ENCODE assay signal across 10 cellular contexts in genomic region chr10:69359089-69360025, GRCh38. TPM values are rescaled to one million over a fixed set of nuclear protein-coding genes. Genes with fewer than 3 reads are reported as not detected.
DNase-seq lines count a peak whose midpoint lies in the region; FAIRE-seq and TF ChIP-seq lines count a peak whose summit lies in the region.
"Had no signal": no experiment of that assay in that cellular context is flagged by ENCODE, and none has a peak within 500 bp of the region (broad histone marks: within the 10 kb centered on the region; RNA-seq: fewer than 3 reads in every experiment).

No MANE protein-coding gene starts in this region.

- no peak overlapping the region; the same call in 1 of the 2 replicates for H4K8ac ChIP-seq in H1 (ENCODE audit: extremely low read depth, insufficient read depth, low read length)

- H3K4me3 ChIP-seq in H1 (ENCODE audit: extremely low read depth in 1 of 4, insufficient read depth in 2 of 4, low read depth in 3 of 4, low read length in 4 of 4) (no peak overlapping the region), SJCRH30 (no peak overlapping the region)
- H3K4me3 ChIP-seq: neural progenitor cell had no signal

- H2AK5ac ChIP-seq in H1 (ENCODE audit: low read depth, low read length), result no peak overlapping the region

- no peak overlapping the region for H4K91ac ChIP-seq in H1 (replicated peaks; ENCODE audit: insufficient read length, low read length)

- no peak overlapping the region for H2BK120ac ChIP-seq in H1 (replicated peaks; ENCODE audit: low read depth, low read length)

- peaks cover 8% of the 10 kb centered on the region for H3K79me1 ChIP-seq in H1 (ENCODE audit: low read depth, low read length)

- no peaks in the 10 kb centered on the region for H3K27me3 ChIP-seq in H1 (replicated peaks in 1 of 4; ENCODE audit: control insufficient read depth in 3 of 4, extremely low read depth in 1 of 4, insufficient read depth in 3 of 4, low read length in 3 of 4)
- no peaks in the 10 kb centered on the region for H3K27me3 ChIP-seq in SJCRH30
- H3K27me3 ChIP-seq: neural progenitor cell had no signal

- H3K56ac ChIP-seq in H1 (replicated peaks; ENCODE audit: insufficient read length, low read depth, low read length), result no peak overlapping the region

- H3K9me3 ChIP-seq in H1 (ENCODE audit: insufficient read depth in 2 of 2, low read depth in 1 of 2, low read length in 1 of 2), result no peaks in the 10 kb centered on the region
- no peaks in the 10 kb centered on the region for H3K9me3 ChIP-seq in SJCRH30 (replicated peaks)

- no peak overlapping the region for H2BK15ac ChIP-seq in H1 (ENCODE audit: low read length)

- no peaks in the 10 kb centered on the region for H3K9me3 Mint-ChIP-seq in activated CD4-positive, alpha-beta T cell treated with anti-CD3 and anti-CD28 coated beads, Interleukin-2, amount 10 ng/mL, durations not matched to agents 24 days and 14 days
- H3K9me3 Mint-ChIP-seq in stimulated activated naive CD8-positive, alpha-beta T cell treated with anti-CD3 and anti-CD28 coated beads, Interleukin-15, Interleukin-2, amounts not matched to agents 100 ng/mL and 50 ng/mL, for 24 hours, result no peaks in the 10 kb centered on the region
- H3K9me3 Mint-ChIP-seq: neural progenitor cell had no signal

- H3K79me2 ChIP-seq in H1 (ENCODE audit: control insufficient read depth in 1 of 2, insufficient read depth in 2 of 2, low read length in 2 of 2), result peaks cover 0 to 54% of the 10 kb centered on the region in 2 experiments; a peak in 2 of 4 replicates

- H4K20me1 ChIP-seq in H1 (replicated peaks in 1 of 2; ENCODE audit: control insufficient read depth in 1 of 2, insufficient read depth in 2 of 2, low read length in 2 of 2), result peaks cover 3 to 6% of the 10 kb centered on the region in 2 experiments

- H2AFZ ChIP-seq in H1 (ENCODE audit: low read length), result no peak overlapping the region
- H2AFZ ChIP-seq: neural progenitor cell had no signal

- TF ChIP-seq RAD21 in H1 (IDR thresholded peaks at IDR 0.05 in 1 of 2, conservative IDR thresholded peaks at IDR 0.05 in 1 of 2; ENCODE audit: low read depth in 2 of 2, low read length in 2 of 2), result no peak

- intact Hi-C loops in activated CD4-positive, alpha-beta T cell treated with anti-CD3 and anti-CD28 coated beads, Interleukin-2, amount 10 ng/mL, durations not matched to agents 24 days and 14 days (cut with micrococcal nuclease), result loop anchor here (2.0 kb wide), 1 partner anchor 41 kb away; no protein-coding TSS in a partner anchor

- H3K27ac ChIP-seq in H1 (ENCODE audit: low read depth, low read length) (no peak overlapping the region), SJCRH30 (no peak overlapping the region)
- H3K27ac ChIP-seq: neural progenitor cell had no signal

- H3K9ac ChIP-seq in H1 (replicated peaks in 1 of 4; ENCODE audit: extremely low read depth in 1 of 4, low read depth in 3 of 4, low read length in 3 of 4), result no peak overlapping the region
- H3K9ac ChIP-seq: neural progenitor cell had no signal

- no peaks in the 10 kb centered on the region for H3K27me3 Mint-ChIP-seq in activated CD4-positive, alpha-beta T cell treated with anti-CD3 and anti-CD28 coated beads, Interleukin-2, amount 10 ng/mL, durations not matched to agents 24 days and 14 days
- no peaks in the 10 kb centered on the region for H3K27me3 Mint-ChIP-seq in stimulated activated naive CD8-positive, alpha-beta T cell treated with anti-CD3 and anti-CD28 coated beads, Interleukin-15, Interleukin-2, amounts not matched to agents 100 ng/mL and 50 ng/mL, for 24 hours

- TF ChIP-seq EP300 in H1 (IDR thresholded peaks at IDR 0.05; ENCODE audit: borderline replicate concordance in 1 of 2, low read depth in 2 of 2, low read length in 2 of 2), result no peak

- H2BK12ac ChIP-seq in H1 (ENCODE audit: low read depth, low read length), result no peak overlapping the region

- H3K4ac ChIP-seq in H1 (replicated peaks; ENCODE audit: insufficient read length, low read depth, low read length), result no peak overlapping the region

- peak overlapping the region; percentile 77; the same call in 1 of the 2 replicates for H2BK5ac ChIP-seq in H1 (ENCODE audit: low read depth, low read length)

- H3K4me1 Mint-ChIP-seq in activated CD4-positive, alpha-beta T cell treated with anti-CD3 and anti-CD28 coated beads, Interleukin-2, amount 10 ng/mL, durations not matched to agents 24 days and 14 days, result peaks cover 44% of the 10 kb centered on the region
- peaks cover 47% of the 10 kb centered on the region for H3K4me1 Mint-ChIP-seq in stimulated activated naive CD8-positive, alpha-beta T cell treated with anti-CD3 and anti-CD28 coated beads, Interleukin-15, Interleukin-2, amounts not matched to agents 100 ng/mL and 50 ng/mL, for 24 hours (ENCODE audit: low read depth)

- POLR2A ChIA-PET in H1 (lab: Charles Lee; ENCODE audit: partially characterized antibody), result interaction anchor here (0.7 kb wide), 1 partner anchor 97 kb away, joined by 4 read pairs; no protein-coding TSS in a partner anchor

- H3K27ac Mint-ChIP-seq in activated CD4-positive, alpha-beta T cell treated with anti-CD3 and anti-CD28 coated beads, Interleukin-2, amount 10 ng/mL, durations not matched to agents 24 days and 14 days, result peak overlapping the region; percentile 70
- peak overlapping the region; percentile 79 for H3K27ac Mint-ChIP-seq in stimulated activated naive CD8-positive, alpha-beta T cell treated with anti-CD3 and anti-CD28 coated beads, Interleukin-15, Interleukin-2, amounts not matched to agents 100 ng/mL and 50 ng/mL, for 24 hours
- H3K27ac Mint-ChIP-seq: neural progenitor cell had no signal

- no peak overlapping the region for H3K23ac ChIP-seq in H1 (ENCODE audit: insufficient read length)

- no peak for FAIRE-seq in H1 (lab: Jason Lieb, UNC)

- H4K5ac ChIP-seq in H1 (ENCODE audit: insufficient read length, low read depth, low read length), result no peak overlapping the region

- no peak for TF ChIP-seq CTCF in H1 (IDR thresholded peaks at IDR 0.05; ENCODE audit: control extremely low read depth in 1 of 3, insufficient read depth in 1 of 3, low read depth in 1 of 3, low read length in 3 of 3)

- no peaks in the 10 kb centered on the region for H3K23me2 ChIP-seq in H1 (ENCODE audit: low read depth, low read length)

- no peak overlapping the region for H3K18ac ChIP-seq in H1 (ENCODE audit: extremely low read depth, low read length)

- H3K36me3 ChIP-seq in H1 (ENCODE audit: control insufficient read depth in 2 of 4, insufficient read depth in 4 of 4, low read length in 3 of 4), result peaks cover 2 to 11% (median 8%) of the 10 kb centered on the region in 4 experiments; a peak in 5 of 8 replicates
- H3K36me3 ChIP-seq in SJCRH30, result no peaks in the 10 kb centered on the region
- H3K36me3 ChIP-seq: neural progenitor cell had no signal

- peaks cover 2 to 12% (median 6%) of the 10 kb centered on the region in 4 experiments; a peak in 5 of 7 replicates for H3K4me1 ChIP-seq in H1 (replicated peaks in 1 of 4; ENCODE audit: control insufficient read depth in 3 of 4, insufficient read depth in 4 of 4, low read length in 3 of 4)
- H3K4me1 ChIP-seq in SJCRH30, result no peaks in the 10 kb centered on the region
- H3K4me1 ChIP-seq: neural progenitor cell had no signal

- peak; percentile 75 for DNase-seq in activated CD4-positive, alpha-beta T cell treated with anti-CD3 and anti-CD28 coated beads, Interleukin-2, amount 10 ng/mL, durations not matched to agents 24 days and 14 days
- no peak for DNase-seq in activated CD4-positive, alpha-beta T cell treated with anti-CD3 and anti-CD28 coated beads for 48 hours
- DNase-seq in T-helper 9 cell, result peak; percentile 38
- DNase-seq in H1 (ENCODE audit: low read depth in 1 of 2, low spot score in 2 of 2), result no peak
- DNase-seq in activated CD4-positive, CD25-positive, alpha-beta regulatory T cell (lab: John Stamatoyannopoulos, UW), result no peak
- no peak for DNase-seq in SJCRH30
- DNase-seq in NCI-H2196 (lab: John Stamatoyannopoulos, UW; ENCODE audit: unreplicated experiment), result no peak
- DNase-seq: NCI-H1694 had no signal

- CTCF ChIA-PET in H1 (lab: Charles Lee; ENCODE audit: partially characterized antibody), result interaction anchor here (0.6 to 2.2 kb wide), 9 partner anchors 10 to 292 kb away, joined by 3 to 8 read pairs (median 3); no protein-coding TSS in a partner anchor

- no peak overlapping the region for H3K4me2 ChIP-seq in H1 (ENCODE audit: insufficient read depth in 1 of 2, low read depth in 2 of 2, low read length in 2 of 2)
- H3K4me2 ChIP-seq: neural progenitor cell had no signal

- H3K36me3 Mint-ChIP-seq in activated CD4-positive, alpha-beta T cell treated with anti-CD3 and anti-CD28 coated beads, Interleukin-2, amount 10 ng/mL, durations not matched to agents 24 days and 14 days (ENCODE audit: low read depth), result peaks cover 32% of the 10 kb centered on the region
- H3K36me3 Mint-ChIP-seq in stimulated activated naive CD8-positive, alpha-beta T cell treated with anti-CD3 and anti-CD28 coated beads, Interleukin-15, Interleukin-2, amounts not matched to agents 100 ng/mL and 50 ng/mL, for 24 hours (ENCODE audit: low read depth), result peaks cover 35% of the 10 kb centered on the region

- 88% methylated on average over 12 of the region's 12 CpGs; no CpG with 5 or more reads in 1 of the 2 experiments for WGBS in H1 (ENCODE audit: extremely low coverage in 1 of 2, insufficient coverage in 1 of 2, insufficient read length in 1 of 2, insufficient replicate concordance in 2 of 2, low coverage in 1 of 2, low lambda C conversion rate in 2 of 2, missing lambda C conversion rate in 1 of 2), 2 experiments

- TF ChIP-seq POLR2A in H1 (IDR thresholded peaks at IDR 0.05; ENCODE audit: control extremely low read depth in 1 of 2, low read depth in 2 of 2, low read length in 2 of 2), result no peak

- H2BK20ac ChIP-seq in H1 (ENCODE audit: low read length), result no peak overlapping the region

- H3K14ac ChIP-seq in H1 (ENCODE audit: insufficient read length), result no peak overlapping the region

- peak overlapping the region; percentile 25 for H3K4me3 Mint-ChIP-seq in activated CD4-positive, alpha-beta T cell treated with anti-CD3 and anti-CD28 coated beads, Interleukin-2, amount 10 ng/mL, durations not matched to agents 24 days and 14 days
- peak overlapping the region; percentile 17 for H3K4me3 Mint-ChIP-seq in stimulated activated naive CD8-positive, alpha-beta T cell treated with anti-CD3 and anti-CD28 coated beads, Interleukin-15, Interleukin-2, amounts not matched to agents 100 ng/mL and 50 ng/mL, for 24 hours
- H3K4me3 Mint-ChIP-seq: neural progenitor cell had no signal

RNA-seq across cellular contexts. Expression of gene TACR2, which starts 57.4 kb away (rescaled TPM):
- total RNA-seq in activated CD4-positive, alpha-beta T cell treated with anti-CD3 and anti-CD28 coated beads, Interleukin-2, amount 10 ng/mL, durations not matched to agents 24 days and 14 days, result not detected in 2 replicates
- not detected in 2 replicates for total RNA-seq in H1 (2021; fragmentation: NEBNext Ultra II Directional; extraction: Animal tissue kit (Norgen Biotek cat#: 25700))
- polyA plus RNA-seq in H1 (2011; rRNA removed), result 0.06 TPM in 1 of 2 replicates, not detected in the other
- 0.06 TPM for polyA plus RNA-seq in H1 (2011; cell fraction: cytosol; rRNA removed)
- polyA plus RNA-seq in H1 (2011; cell fraction: nucleus; rRNA removed), result 0.06 TPM
- polyA plus RNA-seq in H1 (2012, experiment 1 of 2), result 0.13 to 0.33 TPM (median 0.20 TPM) in 4 replicates
- polyA plus RNA-seq in H1 (2012, experiment 2 of 2), result not detected
- polyA plus RNA-seq in H1 (2013, experiment 1 of 2), result 0.04 TPM
- polyA plus RNA-seq in H1 (2013, experiment 2 of 2), result 0.04 TPM
- polyA minus RNA-seq in H1 (2011; rRNA and poly(A)+ RNA removed), result not detected in 2 replicates
- polyA minus RNA-seq in H1 (2011; cell fraction: cytosol; rRNA and poly(A)+ RNA removed), result not detected
- polyA minus RNA-seq in H1 (2011; cell fraction: nucleus; rRNA and poly(A)+ RNA removed), result not detected
- total RNA-seq in SJCRH30 (2014; rRNA removed; shearing (Covaris generic)), result 0.04 TPM in 1 of 2 replicates, not detected in the other

Comparison
In these comparisons a context has a peak if more than half of its experiments do, and no peak if none do; other contexts are left out.
1. DNase-seq: peak in activated CD4-positive, alpha-beta T cell treated with anti-CD3 and anti-CD28 coated beads, Interleukin-2, amount 10 ng/mL, durations not matched to agents 24 days and 14 days (single experiment) and T-helper 9 cell (single experiment); none in activated CD4-positive, alpha-beta T cell treated with anti-CD3 and anti-CD28 coated beads for 48 hours (single experiment), H1 (0 of 2), activated CD4-positive, CD25-positive, alpha-beta regulatory T cell (0 of 4), SJCRH30 (0 of 2) and NCI-H2196 (single experiment).